Comparison of ENCODE assay signal across 25 cellular contexts in the genomic region with DNA sequence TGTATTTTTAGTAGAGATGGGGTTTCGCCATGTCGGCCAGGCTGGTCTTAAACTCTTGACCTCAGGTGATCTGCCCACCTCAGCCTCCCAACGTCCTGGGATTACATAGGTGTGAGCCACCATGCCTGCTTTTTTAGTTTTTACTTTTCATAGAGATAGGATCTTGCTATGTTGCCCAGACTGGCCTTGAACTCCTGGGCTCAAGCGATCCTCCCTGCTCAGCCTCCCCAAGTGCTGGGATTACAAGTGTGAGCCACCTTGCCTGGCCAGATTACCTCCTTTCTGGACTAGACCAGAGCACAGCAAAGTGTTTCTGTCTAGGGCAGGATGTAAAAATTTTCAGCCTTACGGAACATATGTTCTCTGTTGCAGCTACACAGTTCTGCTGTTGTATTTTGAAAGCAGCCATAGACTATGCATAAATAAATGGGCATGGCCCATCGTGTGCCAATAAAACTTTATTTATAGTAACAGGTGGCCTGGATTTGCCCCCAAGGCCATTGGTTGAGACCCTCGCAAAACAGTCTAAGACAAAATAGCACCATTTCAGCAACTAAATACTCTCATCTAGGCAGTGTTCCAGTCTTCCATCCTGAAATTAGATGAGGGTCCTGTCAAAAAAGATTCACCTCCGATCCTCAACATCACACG. TPM values are rescaled to one million over a fixed set of nuclear protein-coding genes. Genes with fewer than 3 reads are reported as not detected.
"Had no signal": no experiment of that assay in that cellular context is flagged by ENCODE, and none has a peak within 500 bp of the region (broad histone marks: within the 10 kb centered on the region; RNA-seq: fewer than 3 reads in every experiment).

No MANE protein-coding gene starts in this region.

- H3K27ac ChIP-seq: SJCRH30, WERI-Rb-1 had no signal

- H3K4me3 ChIP-seq: MG63, SJCRH30 had no signal

- H3K36me3 ChIP-seq: MG63, SJCRH30, WERI-Rb-1 had no signal

- H3K9me3 Mint-ChIP-seq: activated naive CD4-positive, alpha-beta T cell treated with anti-CD3 and anti-CD28 coated beads, Interleukin-2, amount 50 U/mL, for 72 hours had no signal

- H3K27me3 ChIP-seq: MG63 had no signal

- DNase-seq: activated CD4-positive, alpha-beta T cell treated with anti-CD3 and anti-CD28 coated beads for 4 hours; activated CD8-positive, alpha-beta memory T cell treated with anti-CD3 and anti-CD28 coated beads, Interleukin-2, amount 50 U/mL, for 48 hours; activated CD8-positive, alpha-beta T cell treated with anti-CD3 and anti-CD28 coated beads, Interleukin-2, amount 10 ng/mL, durations not matched to agents 7 days and 5 days; activated effector memory CD4-positive, alpha-beta T cell treated with Interleukin-2 at 50 U/mL for 16 hours; activated naive CD4-positive, alpha-beta T cell treated with Interleukin-2 at 50 U/mL for 16 hours; activated T-cell treated with anti-CD3 and anti-CD28 coated beads, Interleukin-2, amount 50 U/mL, for 1 hour; amygdala; MG63; MV-4-11; NCI-H1092 treated with DMSO at 0.1 percent for 48 hours; NCI-H1417 treated with DMSO at 0.1 percent for 48 hours; NCI-H1694; NCI-H2029 treated with DMSO at 0.1 percent for 48 hours; NCI-H345; NCI-H510A; NCI-H526 treated with DMSO at 0.1 percent for 48 hours; NCI-H82; SJCRH30; SK-N-SH; T-helper 1 cell; WERI-Rb-1 had no signal

- H3K27ac Mint-ChIP-seq: activated CD8-positive, alpha-beta T cell treated with anti-CD3 and anti-CD28 coated beads, Interleukin-2, amount 10 ng/mL, durations not matched to agents 7 days and 5 days; activated naive CD4-positive, alpha-beta T cell treated with anti-CD3 and anti-CD28 coated beads, Interleukin-2, amount 50 U/mL, for 72 hours had no signal

- H3K4me3 Mint-ChIP-seq: activated CD8-positive, alpha-beta T cell treated with anti-CD3 and anti-CD28 coated beads, Interleukin-2, amount 10 ng/mL, durations not matched to agents 7 days and 5 days; brain had no signal

- H3K4me1 ChIP-seq: SJCRH30 had no signal

- ATAC-seq: activated CD4-positive, CD25-positive, alpha-beta regulatory T cell treated with anti-CD3 and anti-CD28 coated beads, Interleukin-2, amount 50 U/mL, for 24 hours; activated CD8-positive, alpha-beta T cell treated with anti-CD3 and anti-CD28 coated beads, Interleukin-2, amount 10 ng/mL, durations not matched to agents 7 days and 5 days; activated naive CD4-positive, alpha-beta T cell treated with anti-CD3 and anti-CD28 coated beads, Interleukin-2, amount 50 U/mL, for 72 hours had no signal

- H3K36me3 Mint-ChIP-seq: brain had no signal

- H3K9me3 ChIP-seq: MG63, SJCRH30, SK-N-SH had no signal

RNA-seq across cellular contexts. Expression of a gene that starts 36.0 kb away (rescaled TPM):
- total RNA-seq: SJCRH30 had no signal

RNA-seq across cellular contexts. Expression of a gene that starts 54.7 kb away (rescaled TPM):
- total RNA-seq: activated CD8-positive, alpha-beta T cell treated with anti-CD3 and anti-CD28 coated beads, Interleukin-2, amount 10 ng/mL, durations not matched to agents 7 days and 5 days; OCI-LY7; SJCRH30 had no signal
